In genomic region chr14:71320734-71321555, GRCh38 we compare ENCODE assay signal across 1 cellular context.
TF ChIP-seq lines count a peak whose summit lies in the region.

No MANE protein-coding gene starts in this region.

TF ChIP-seq in GM23338, 12 proteins besides CTCF, POLR2A, EP300 and RAD21:
- TF ChIP-seq ZNF462 (CRISPR knock-in tag; IDR thresholded peaks at IDR 0.05) (no peak), EZH2 (IDR thresholded peaks at IDR 0.05; ENCODE audit: low read depth, unreplicated experiment) (no peak)
